ENCODE assay signal across 14 cellular contexts in genomic region chr9:114249424-114250234, GRCh38.
DNase-seq lines count a peak whose midpoint lies in the region; ATAC-seq, FAIRE-seq and TF ChIP-seq lines count a peak whose summit lies in the region.
"Had no signal": no experiment of that assay in that cellular context is flagged by ENCODE, and none has a peak within 500 bp of the region (broad histone marks: within the 10 kb centered on the region; RNA-seq: fewer than 3 reads in every experiment).

No MANE protein-coding gene starts in this region.

- BruUV-seq in IMR-90 (replicated peaks; lab: Mats Ljungman, UMichigan) (no TSS peak), endothelial cell of umbilical vein (replicated peaks; lab: Mats Ljungman, UMichigan) (TSS peak; percentile 4)

- H4K20me1 ChIP-seq in IMR-90 (ENCODE audit: insufficient read depth, low read length): no peaks in the 10 kb centered on the region
- no peaks in the 10 kb centered on the region for H4K20me1 ChIP-seq in endothelial cell of umbilical vein (replicated peaks; ENCODE audit: control insufficient read depth, extremely low read depth, insufficient read depth, low read length)
- H4K20me1 ChIP-seq in MM.1S (ENCODE audit: insufficient read depth, low read length): no peaks in the 10 kb centered on the region

- H3K23ac ChIP-seq in IMR-90 (ENCODE audit: low read depth, low read length): peak overlapping the region; percentile 24; the same call in 1 of the 2 replicates

- ATAC-seq in IMR-90 (ENCODE audit: low read depth) (no peak; the same call in 1 of the 2 replicates), right lobe of liver (peak; percentile 52 to 73 (median 64))
- ATAC-seq: activated CD8-positive, alpha-beta T cell treated with anti-CD3 and anti-CD28 coated beads, Interleukin-2, amount 10 ng/mL, durations not matched to agents 7 days and 5 days; Panc1; stimulated activated effector memory CD8-positive, alpha-beta T cell treated with anti-CD3 and anti-CD28 coated beads, Interleukin-12 subunit alpha, Interleukin-12 subunit beta, amount 100 ng/mL, for 72 hours had no signal

- H3K9ac ChIP-seq in IMR-90 (ENCODE audit: low read depth, low read length) (peak overlapping the region; percentile 1; the same call in 1 of the 2 replicates), endothelial cell of umbilical vein (replicated peaks; ENCODE audit: extremely low read depth, insufficient read depth, low read length) (no peak overlapping the region), MM.1S (ENCODE audit: low read length) (no peak overlapping the region)

- FAIRE-seq in endothelial cell of umbilical vein (lab: Jason Lieb, UNC): no peak
- FAIRE-seq: colon, urothelium cell line had no signal

- peak overlapping the region; percentile 16; the same call in 1 of the 2 replicates for H3K18ac ChIP-seq in IMR-90 (ENCODE audit: low read depth, low read length)

- TF ChIP-seq POLR2A in IMR-90 (IDR thresholded peaks at IDR 0.05; ENCODE audit: low read depth, low read length): no peak
- TF ChIP-seq POLR2A in endothelial cell of umbilical vein (IDR thresholded peaks at IDR 0.05; ENCODE audit: low read depth, low read length): no peak
- no peak for TF ChIP-seq POLR2A in right lobe of liver (IDR thresholded peaks at IDR 0.05)
- no peak for TF ChIP-seq POLR2A in stomach (IDR thresholded peaks at IDR 0.05)

- H3K4me1 ChIP-seq in IMR-90 (ENCODE audit: control insufficient read depth, insufficient read depth, low read length): peaks cover 12% of the 10 kb centered on the region
- H3K4me1 ChIP-seq in endothelial cell of umbilical vein (ENCODE audit: control insufficient read depth, extremely low read depth, insufficient read depth, low read length): no peaks in the 10 kb centered on the region
- peaks cover 0 to 22% (median 13%) of the 10 kb centered on the region in 4 donors for H3K4me1 ChIP-seq in right lobe of liver
- H3K4me1 ChIP-seq in stomach: peaks cover 0 to 18% (median 7%) of the 10 kb centered on the region in 4 donors
- no peaks in the 10 kb centered on the region for H3K4me1 ChIP-seq in BE2C
- H3K4me1 ChIP-seq in MM.1S (ENCODE audit: low read length): no peaks in the 10 kb centered on the region

- H3K4me3 ChIP-seq in IMR-90 (ENCODE audit: insufficient read depth, low read depth, low read length) (no peak overlapping the region), endothelial cell of umbilical vein (replicated peaks in 1 of 3; ENCODE audit: insufficient read depth in 1 of 3, low read depth in 1 of 3, low read length in 3 of 3) (no peak overlapping the region), right lobe of liver (no peak overlapping the region), stomach (peak overlapping the region in 2 of 4 donors; percentile 2), BE2C (ENCODE audit: low read depth, low read length) (no peak overlapping the region), MM.1S (ENCODE audit: low read length) (no peak overlapping the region)

- no peak for TF ChIP-seq CTCF in IMR-90 (conservative IDR thresholded peaks at IDR 0.05; ENCODE audit: low read depth, low read length)
- TF ChIP-seq CTCF in endothelial cell of umbilical vein (IDR thresholded peaks at IDR 0.05; ENCODE audit: extremely low read depth in 1 of 2, insufficient read depth in 1 of 2, low read depth in 1 of 2, low read length in 2 of 2): no peak
- no peak for TF ChIP-seq CTCF in right lobe of liver (IDR thresholded peaks at IDR 0.05)
- no peak for TF ChIP-seq CTCF in stomach (IDR thresholded peaks at IDR 0.05)
- no peak for TF ChIP-seq CTCF in BE2C (IDR thresholded peaks at IDR 0.05; ENCODE audit: low read depth, low read length)
- no peak for TF ChIP-seq CTCF in MM.1S (IDR thresholded peaks at IDR 0.05; ENCODE audit: low read length)

- peak overlapping the region in 1 of 2 experiments; percentile 90; a peak in 2 of 4 replicates for H4K8ac ChIP-seq in IMR-90 (ENCODE audit: low read depth in 2 of 2, low read length in 2 of 2)

- peak overlapping the region; percentile 28; the same call in 1 of the 3 replicates for H2BK15ac ChIP-seq in IMR-90 (ENCODE audit: low read depth, low read length)

- CTCF ChIA-PET in IMR-90 (lab: Yijun Ruan, JAX) (interaction anchor here (1.8 kb wide), 1 partner anchor 93 kb away, joined by 4 read pairs; no protein-coding TSS in a partner anchor), endothelial cell of umbilical vein (lab: Charles Lee) (no interaction called here)

- no peaks in the 10 kb centered on the region for H3F3A ChIP-seq in MM.1S (ENCODE audit: insufficient read depth, low read length)

- peak overlapping the region; percentile 61 for H2BK20ac ChIP-seq in IMR-90 (ENCODE audit: low read depth, low read length)

- H3K36me3 ChIP-seq in IMR-90 (ENCODE audit: control insufficient read depth, insufficient read depth, low read length) (peaks cover 6% of the 10 kb centered on the region; the same call in 1 of the 2 replicates), endothelial cell of umbilical vein (ENCODE audit: control insufficient read depth in 2 of 2, extremely low read depth in 1 of 2, insufficient read depth in 2 of 2, low read length in 2 of 2) (no peaks in the 10 kb centered on the region), right lobe of liver (no peaks in the 10 kb centered on the region), stomach (no peaks in the 10 kb centered on the region), BE2C (no peaks in the 10 kb centered on the region), MM.1S (replicated peaks; ENCODE audit: insufficient read depth, low read length) (no peaks in the 10 kb centered on the region)

- H3K56ac ChIP-seq in IMR-90 (ENCODE audit: extremely low read depth, insufficient read depth, low read length): peak overlapping the region; percentile 16; the same call in 1 of the 2 replicates

- H2AK9ac ChIP-seq in IMR-90 (replicated peaks; ENCODE audit: low read depth, low read length, poor library complexity): peak overlapping the region; percentile 81

- H3K27me3 ChIP-seq in IMR-90 (ENCODE audit: control insufficient read depth, insufficient read depth, low read length) (no peaks in the 10 kb centered on the region), endothelial cell of umbilical vein (ENCODE audit: control insufficient read depth in 2 of 2, insufficient read depth in 2 of 2, low read length in 2 of 2) (no peaks in the 10 kb centered on the region), right lobe of liver (no peaks in the 10 kb centered on the region), stomach (no peaks in the 10 kb centered on the region), BE2C (no peaks in the 10 kb centered on the region), MM.1S (replicated peaks; ENCODE audit: insufficient read depth, low read length) (0 out of 2 replicates have a peak, but pooled peaks cover 7% of the 10 kb centered on the region)

- H3K9me3 ChIP-seq in IMR-90 (ENCODE audit: control insufficient read depth, insufficient read depth, low read length) (no peaks in the 10 kb centered on the region), endothelial cell of umbilical vein (replicated peaks; ENCODE audit: control insufficient read depth, insufficient read depth, low read length) (no peaks in the 10 kb centered on the region), right lobe of liver (no peaks in the 10 kb centered on the region), stomach (no peaks in the 10 kb centered on the region), BE2C (no peaks in the 10 kb centered on the region), MM.1S (replicated peaks; ENCODE audit: insufficient read depth, low read length) (no peaks in the 10 kb centered on the region)

- WGBS in IMR-90 (ENCODE audit: extremely low coverage in 2 of 2, insufficient read length in 1 of 2), 2 experiments: 57% methylated on average over 11 of the region's 21 CpGs; no CpG with 5 or more reads in 1 of the 2 experiments
- WGBS in right lobe of liver (ENCODE audit: insufficient coverage, low coverage, low lambda C conversion rate, missing lambda C conversion rate): 62% methylated on average over 13 of the region's 21 CpGs
- 72 to 84% (median 81%) methylated on average over 17 to 21 of the region's 21 CpGs for WGBS in stomach, 5 donors

- dilution Hi-C loops in IMR-90 (cut with HindIII; ENCODE audit: low sequenced_read_pairs, unreplicated experiment): no loop called here
- dilution Hi-C loops in endothelial cell of umbilical vein (cut with MboI; ENCODE audit: extremely low pct_ligation_motif_present, low sequenced_read_pairs): no loop called here

- H3K4me2 ChIP-seq in IMR-90 (ENCODE audit: low read depth, low read length) (no peak overlapping the region; the same call in 1 of the 2 replicates), endothelial cell of umbilical vein (ENCODE audit: insufficient read depth, low read length) (no peak overlapping the region), MM.1S (ENCODE audit: low read depth, low read length) (no peak overlapping the region)

- peak overlapping the region; percentile 76 for H4K91ac ChIP-seq in IMR-90 (ENCODE audit: insufficient read depth, low read depth, low read length)

- no peak for DNase-seq in IMR-90
- DNase-seq in endothelial cell of umbilical vein (ENCODE audit: low read depth, low spot score): no peak
- DNase-seq in right lobe of liver: no peak
- DNase-seq in stomach: no peak
- no peak for DNase-seq in GM03348 (ENCODE audit: low spot score)
- no peak for DNase-seq in activated CD4-positive, alpha-beta T cell treated with anti-CD3 and anti-CD28 coated beads, Interleukin-2, amount 50 U/mL, for 1 hour
- no peak for DNase-seq in BE2C
- DNase-seq in MM.1S: no peak
- DNase-seq: activated CD8-positive, alpha-beta T cell treated with anti-CD3 and anti-CD28 coated beads, Interleukin-2, amount 10 ng/mL, durations not matched to agents 7 days and 5 days; immature natural killer cell had no signal

- in situ Hi-C loops in IMR-90 (cut with MboI; ENCODE audit: low sequenced_read_pairs): no loop called here

- H3K27ac ChIP-seq in IMR-90 (ENCODE audit: insufficient read depth, low read length): peak overlapping the region; percentile 43; the same call in 1 of the 2 replicates
- H3K27ac ChIP-seq in endothelial cell of umbilical vein (ENCODE audit: insufficient read depth, low read depth, low read length): no peak overlapping the region
- H3K27ac ChIP-seq in right lobe of liver: peak overlapping the region in 1 of 3 donors; percentile 51
- H3K27ac ChIP-seq in stomach: peak overlapping the region in 3 of 5 donors; percentile 11 to 32 (median 26)
- no peak overlapping the region for H3K27ac ChIP-seq in MM.1S (ENCODE audit: low read length)

- H2BK120ac ChIP-seq in IMR-90 (ENCODE audit: low read depth, low read length): peak overlapping the region; percentile 84

- H2AFZ ChIP-seq in IMR-90 (replicated peaks; ENCODE audit: low read length, poor library complexity): peak overlapping the region; percentile 79
- no peak overlapping the region for H2AFZ ChIP-seq in endothelial cell of umbilical vein (ENCODE audit: low read depth, low read length)
- H2AFZ ChIP-seq in MM.1S (ENCODE audit: low read length): no peak overlapping the region

- no peaks in the 10 kb centered on the region for H3K79me1 ChIP-seq in IMR-90 (ENCODE audit: low read depth in 1 of 2, low read length in 2 of 2)

- no peak for TF ChIP-seq RAD21 in IMR-90 (IDR thresholded peaks at IDR 0.05; ENCODE audit: low read length)

- intact Hi-C loops in IMR-90 (cut with micrococcal nuclease): no loop called here
- intact Hi-C loops in endothelial cell of umbilical vein (cut with micrococcal nuclease): no loop called here
- intact Hi-C loops in right lobe of liver (cut with DNase I): loop anchor here in 1 of 2 donors (10.0 kb wide), 1 partner anchor 95 kb away; the partner anchor contains the start of gene COL27A1
- intact Hi-C loops in stomach (cut with DNase I; ENCODE audit: low total_unique reads): no loop called here

- no peaks in the 10 kb centered on the region for H3K79me2 ChIP-seq in endothelial cell of umbilical vein (ENCODE audit: control insufficient read depth, insufficient read depth, low read length)
- no peaks in the 10 kb centered on the region for H3K79me2 ChIP-seq in MM.1S (ENCODE audit: low read length)

- no peaks in the 10 kb centered on the region for H3K9me2 ChIP-seq in MM.1S (replicated peaks; ENCODE audit: insufficient read depth, low read length)

- TF ChIP-seq EP300 in stomach (IDR thresholded peaks at IDR 0.05): no peak

- H3K9me1 ChIP-seq in IMR-90 (ENCODE audit: insufficient read depth, low read length) (peaks cover 7% of the 10 kb centered on the region; the same call in 1 of the 2 replicates), endothelial cell of umbilical vein (replicated peaks; ENCODE audit: control insufficient read depth, extremely low read depth, insufficient read depth, low read length) (no peaks in the 10 kb centered on the region)

- POLR2A ChIA-PET in IMR-90 (lab: Charles Lee; ENCODE audit: unreplicated experiment) (no interaction called here), endothelial cell of umbilical vein (lab: Charles Lee) (no interaction called here)

- peak overlapping the region; percentile 48 for H2AK5ac ChIP-seq in IMR-90 (ENCODE audit: low read depth, low read length)

- H2BK5ac ChIP-seq in IMR-90 (ENCODE audit: low read depth, low read length, poor library complexity, severe bottlenecking): no peak overlapping the region

- peak overlapping the region; percentile 86 for H3K4ac ChIP-seq in IMR-90 (ENCODE audit: low read depth, low read length)

- peak overlapping the region; percentile 50 for H4K5ac ChIP-seq in IMR-90 (ENCODE audit: low read depth, low read length)

- peak overlapping the region; percentile 77 for H3K14ac ChIP-seq in IMR-90 (replicated peaks; ENCODE audit: low read depth, low read length)

Comparison
In these comparisons a context has a peak if more than half of its experiments do, and no peak if none do; other contexts are left out.
1. H3K27ac ChIP-seq: peak in IMR-90 (single experiment) and stomach (3 of 5); none in endothelial cell of umbilical vein (single experiment) and MM.1S (single experiment).